ENCODE assay signal across 8 cellular contexts in genomic region chr18:63316612-63317555, GRCh38. TPM values are rescaled to one million over a fixed set of nuclear protein-coding genes. Genes with fewer than 3 reads are reported as not detected.
DNase-seq lines count a peak whose midpoint lies in the region; ATAC-seq, FAIRE-seq and TF ChIP-seq lines count a peak whose summit lies in the region.

No MANE protein-coding gene starts in this region.

- DNase-seq in small intestine, result peak; percentile 19
- DNase-seq in globus pallidus (ENCODE audit: low spot score), result no peak
- no peak for DNase-seq in DMS 273 treated with DMSO at 0.1 percent for 48 hours (lab: John Stamatoyannopoulos, UW)
- DNase-seq in posterior cingulate gyrus, result no peak

- no peaks in the 10 kb centered on the region for H3K9me3 ChIP-seq in small intestine (ENCODE audit: control insufficient read depth, low read depth)

- WGBS in small intestine, 3 donors, result 38 to 59% (median 49%) methylated on average over 4 of the region's 4 CpGs

- H3K4me3 ChIP-seq in KMS-11 (IDR thresholded peaks at IDR 0.05; ENCODE audit: insufficient read depth, low read depth, low read length), result no peak overlapping the region
- H3K4me3 ChIP-seq in small intestine (ENCODE audit: low read depth in 1 of 2, low read length in 2 of 2), result peak overlapping the region in 1 of 2 donors; percentile 85

- 0 out of 2 replicates have a peak, but pooled peaks cover 6% of the 10 kb centered on the region for H4K20me1 ChIP-seq in KMS-11 (ENCODE audit: insufficient read depth)

- no peak overlapping the region for H2AFZ ChIP-seq in KMS-11 (ENCODE audit: low read depth)

- intact Hi-C loops in posterior cingulate gyrus (cut with DNase I), result loop anchor here (5.0 kb wide), 1 partner anchor 60 kb away; no protein-coding TSS in a partner anchor

- H3K36me3 ChIP-seq in KMS-11 (ENCODE audit: insufficient read depth) (no peaks in the 10 kb centered on the region), small intestine (ENCODE audit: control insufficient read depth in 2 of 2, insufficient read depth in 2 of 2, low read length in 2 of 2) (no peaks in the 10 kb centered on the region)

- peaks cover 75% of the 10 kb centered on the region for H3K79me2 ChIP-seq in KMS-11 (ENCODE audit: insufficient read depth, low read depth)

- peak; percentile 5 for FAIRE-seq in colon (lab: Jason Lieb, UNC)
- FAIRE-seq in small intestine (lab: Jason Lieb, UNC), result peak; percentile 55

- peak overlapping the region; percentile 81; the same call in 1 of the 2 replicates for H3K9ac ChIP-seq in KMS-11

- ATAC-seq in GM18517 (IDR thresholded peaks at IDR 0.05; ENCODE audit: unreplicated experiment), result peak; percentile 26
- no peak for ATAC-seq in GM21825 (IDR thresholded peaks at IDR 0.05; ENCODE audit: unreplicated experiment)

- peak overlapping the region; percentile 91 for H3K4me2 ChIP-seq in KMS-11

- no peak for TF ChIP-seq CTCF in KMS-11 (conservative IDR thresholded peaks at IDR 0.05; ENCODE audit: low read depth, low read length)

- H3K27ac ChIP-seq in KMS-11, result peak overlapping the region; percentile 14; the same call in 1 of the 2 replicates
- H3K27ac ChIP-seq in small intestine (ENCODE audit: low read depth in 1 of 2, low read length in 1 of 2), result no peak overlapping the region

- H3K4me1 ChIP-seq in KMS-11 (ENCODE audit: low read depth, poor library complexity, severe bottlenecking) (peaks cover 61% of the 10 kb centered on the region), small intestine (ENCODE audit: control insufficient read depth in 2 of 2, insufficient read depth in 1 of 2, low read depth in 1 of 2, low read length in 1 of 2) (peaks cover 0 to 11% of the 10 kb centered on the region in 2 donors)

- no peaks in the 10 kb centered on the region for H3K27me3 ChIP-seq in KMS-11 (ENCODE audit: insufficient read depth, low read depth)
- no peaks in the 10 kb centered on the region for H3K27me3 ChIP-seq in small intestine (ENCODE audit: control insufficient read depth in 2 of 2, insufficient read depth in 2 of 2, low read length in 2 of 2)

RNA-seq across cellular contexts. Expression of gene BCL2, which starts 2.7 kb away (rescaled TPM):
- polyA plus RNA-seq in small intestine, result 1 to 10 TPM in 2 of 3 donors, under 1 TPM in 1; 0.89 to 5.4 (median 2.2) TPM

RNA-seq across cellular contexts. Expression of gene KDSR, which starts 50.1 kb away (rescaled TPM):
- 10 to 100 TPM in 1 of 3 donors, 1 to 10 TPM in 2; 5.8 to 23.8 (median 8.6) TPM for polyA plus RNA-seq in small intestine
